15 cellular contexts compared by ENCODE assay signal in the genomic region with DNA sequence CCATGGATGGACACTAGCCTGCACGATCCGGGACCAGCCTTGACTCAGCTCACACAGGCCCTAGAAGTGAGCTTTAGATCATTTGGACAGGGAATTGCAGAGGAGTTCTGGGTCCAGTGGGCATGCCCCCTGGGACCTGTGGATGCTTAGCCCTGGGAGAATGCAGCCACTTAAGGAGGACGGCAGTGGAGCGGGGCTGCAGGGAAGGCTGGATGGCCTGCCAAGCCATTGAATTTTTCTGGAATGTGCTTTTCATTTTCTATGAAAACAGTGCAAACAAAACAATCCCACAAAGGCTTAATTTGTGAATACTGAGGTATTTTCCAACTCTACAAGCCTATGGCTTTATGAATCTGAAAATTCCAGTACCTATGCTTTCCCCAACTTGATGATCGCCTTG.
"Had no signal": no experiment of that assay in that cellular context is flagged by ENCODE, and none has a peak within 500 bp of the region (broad histone marks: within the 10 kb centered on the region; RNA-seq: fewer than 3 reads in every experiment).

No MANE protein-coding gene starts in this region.

- H3K4me1 ChIP-seq: colonic mucosa, transverse colon had no signal

- H3K36me3 ChIP-seq: colonic mucosa, lower lobe of right lung, transverse colon had no signal

- ATAC-seq: stimulated activated effector memory CD8-positive, alpha-beta T cell treated with anti-CD3 and anti-CD28 coated beads, Interleukin-12 subunit alpha, Interleukin-12 subunit beta, amount 100 ng/mL, for 72 hours had no signal

- H3K27me3 ChIP-seq: colonic mucosa, transverse colon had no signal

- H3K4me3 Mint-ChIP-seq: activated CD4-positive, alpha-beta memory T cell treated with anti-CD3 and anti-CD28 coated beads for 36 hours; activated naive CD8-positive, alpha-beta T cell treated with anti-CD3 and anti-CD28 coated beads, Interleukin-2, amount 10 ng/mL, durations not matched to agents 7 days and 5 days; naive thymus-derived CD4-positive, alpha-beta T cell; stimulated activated effector memory CD8-positive, alpha-beta T cell treated with anti-CD3 and anti-CD28 coated beads, Interleukin-12 subunit alpha, Interleukin-12 subunit beta, amount 100 ng/mL, for 72 hours had no signal

- H3K4me3 ChIP-seq: colonic mucosa, lower lobe of right lung, transverse colon had no signal

- H3K27ac Mint-ChIP-seq: activated CD4-positive, alpha-beta memory T cell treated with anti-CD3 and anti-CD28 coated beads for 36 hours; activated naive CD8-positive, alpha-beta T cell treated with anti-CD3 and anti-CD28 coated beads, Interleukin-2, amount 10 ng/mL, durations not matched to agents 7 days and 5 days; naive thymus-derived CD4-positive, alpha-beta T cell had no signal

- H3K9me3 ChIP-seq: colonic mucosa, lower lobe of right lung, SK-N-SH, transverse colon had no signal

- DNase-seq: activated CD4-positive, alpha-beta memory T cell treated with anti-CD3 and anti-CD28 coated beads for 36 hours; activated gamma-delta T cell treated with Interleukin-2 at 50 U/mL for 16 hours; activated naive CD8-positive, alpha-beta T cell treated with anti-CD3 and anti-CD28 coated beads, Interleukin-2, amount 10 ng/mL, durations not matched to agents 7 days and 5 days; activated T-cell treated with anti-CD3 and anti-CD28 coated beads, Interleukin-2, amount 50 U/mL, for 48 hours; aorta; colonic mucosa; hippocampal formation; left cardiac atrium; lower lobe of right lung; naive thymus-derived CD4-positive, alpha-beta T cell; SK-N-SH; T-helper 1 cell; transverse colon had no signal

- H3K9me3 Mint-ChIP-seq: activated CD4-positive, alpha-beta memory T cell treated with anti-CD3 and anti-CD28 coated beads for 36 hours; activated naive CD8-positive, alpha-beta T cell treated with anti-CD3 and anti-CD28 coated beads, Interleukin-2, amount 10 ng/mL, durations not matched to agents 7 days and 5 days; naive thymus-derived CD4-positive, alpha-beta T cell; stimulated activated effector memory CD8-positive, alpha-beta T cell treated with anti-CD3 and anti-CD28 coated beads, Interleukin-12 subunit alpha, Interleukin-12 subunit beta, amount 100 ng/mL, for 72 hours had no signal

- H3K27ac ChIP-seq: colonic mucosa, lower lobe of right lung, transverse colon, VCaP had no signal

- H3K36me3 Mint-ChIP-seq: activated CD4-positive, alpha-beta memory T cell treated with anti-CD3 and anti-CD28 coated beads for 36 hours; activated naive CD8-positive, alpha-beta T cell treated with anti-CD3 and anti-CD28 coated beads, Interleukin-2, amount 10 ng/mL, durations not matched to agents 7 days and 5 days; naive thymus-derived CD4-positive, alpha-beta T cell; stimulated activated effector memory CD8-positive, alpha-beta T cell treated with anti-CD3 and anti-CD28 coated beads, Interleukin-12 subunit alpha, Interleukin-12 subunit beta, amount 100 ng/mL, for 72 hours had no signal
